1 cellular context compared by ENCODE assay signal in genomic region chr17:55609737-55610201, GRCh38.
TF ChIP-seq lines count a peak whose summit lies in the region.

No MANE protein-coding gene starts in this region.

TF ChIP-seq in GM12878, 131 proteins besides CTCF, POLR2A, EP300 and RAD21 (continued from another document):
- TF ChIP-seq, protein P1, sequence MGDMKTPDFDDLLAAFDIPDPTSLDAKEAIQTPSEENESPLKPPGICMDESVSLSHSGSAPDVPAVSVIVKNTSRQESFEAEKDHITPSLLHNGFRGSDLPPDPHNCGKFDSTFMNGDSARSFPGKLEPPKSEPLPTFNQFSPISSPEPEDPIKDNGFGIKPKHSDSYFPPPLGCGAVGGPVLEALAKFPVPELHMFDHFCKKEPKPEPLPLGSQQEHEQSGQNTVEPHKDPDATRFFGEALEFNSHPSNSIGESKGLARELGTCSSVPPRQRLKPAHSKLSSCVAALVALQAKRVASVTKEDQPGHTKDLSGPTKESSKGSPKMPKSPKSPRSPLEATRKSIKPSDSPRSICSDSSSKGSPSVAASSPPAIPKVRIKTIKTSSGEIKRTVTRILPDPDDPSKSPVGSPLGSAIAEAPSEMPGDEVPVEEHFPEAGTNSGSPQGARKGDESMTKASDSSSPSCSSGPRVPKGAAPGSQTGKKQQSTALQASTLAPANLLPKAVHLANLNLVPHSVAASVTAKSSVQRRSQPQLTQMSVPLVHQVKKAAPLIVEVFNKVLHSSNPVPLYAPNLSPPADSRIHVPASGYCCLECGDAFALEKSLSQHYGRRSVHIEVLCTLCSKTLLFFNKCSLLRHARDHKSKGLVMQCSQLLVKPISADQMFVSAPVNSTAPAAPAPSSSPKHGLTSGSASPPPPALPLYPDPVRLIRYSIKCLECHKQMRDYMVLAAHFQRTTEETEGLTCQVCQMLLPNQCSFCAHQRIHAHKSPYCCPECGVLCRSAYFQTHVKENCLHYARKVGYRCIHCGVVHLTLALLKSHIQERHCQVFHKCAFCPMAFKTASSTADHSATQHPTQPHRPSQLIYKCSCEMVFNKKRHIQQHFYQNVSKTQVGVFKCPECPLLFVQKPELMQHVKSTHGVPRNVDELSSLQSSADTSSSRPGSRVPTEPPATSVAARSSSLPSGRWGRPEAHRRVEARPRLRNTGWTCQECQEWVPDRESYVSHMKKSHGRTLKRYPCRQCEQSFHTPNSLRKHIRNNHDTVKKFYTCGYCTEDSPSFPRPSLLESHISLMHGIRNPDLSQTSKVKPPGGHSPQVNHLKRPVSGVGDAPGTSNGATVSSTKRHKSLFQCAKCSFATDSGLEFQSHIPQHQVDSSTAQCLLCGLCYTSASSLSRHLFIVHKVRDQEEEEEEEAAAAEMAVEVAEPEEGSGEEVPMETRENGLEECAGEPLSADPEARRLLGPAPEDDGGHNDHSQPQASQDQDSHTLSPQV (IDR thresholded peaks at IDR 0.05), result no peak
- TF ChIP-seq SRF (IDR thresholded peaks at IDR 0.05; ENCODE audit: low read depth in 2 of 2, low read length in 2 of 2) (no peak), TCF7 (IDR thresholded peaks at IDR 0.05; ENCODE audit: borderline replicate concordance) (no peak), SMAD5 (IDR thresholded peaks at IDR 0.05; ENCODE audit: low read depth) (no peak)
